ENCODE assay signal across 8 cellular contexts in genomic region chr4:77862478-77863216, GRCh38. TPM values are rescaled to one million over a fixed set of nuclear protein-coding genes. Genes with fewer than 3 reads are reported as not detected.
DNase-seq lines count a peak whose midpoint lies in the region; ATAC-seq and TF ChIP-seq lines count a peak whose summit lies in the region.

TSS of gene MRPL1 (plus strand) at chr4:77862830. CDS start at chr4:77862849, 19 bp downstream.

- peak within 1 kb of the TSS; percentile 97 for H2AFZ ChIP-seq in parathyroid adenoma

- H3K4me3 ChIP-seq in GM12865 (ENCODE audit: low read depth, low read length) (peak within 1 kb of the TSS; percentile 98), parathyroid adenoma (ENCODE audit: low read depth, low read length) (peak within 1 kb of the TSS; percentile 79), tibial nerve (peak within 1 kb of the TSS; percentile 51 to 81 (median 60))

- peak; percentile 84 to 95 for TF ChIP-seq EP300 in tibial nerve (IDR thresholded peaks at IDR 0.05)

- H3K27me3 ChIP-seq in parathyroid adenoma (ENCODE audit: control insufficient read depth, insufficient read depth, low read length) (no peaks in the 10 kb centered on the region), tibial nerve (no peaks in the 10 kb centered on the region)

- H3K9me3 ChIP-seq in parathyroid adenoma (ENCODE audit: control insufficient read depth, low read length) (no peaks in the 10 kb centered on the region), tibial nerve (no peaks in the 10 kb centered on the region)

- H3K9me3 Mint-ChIP-seq in activated naive CD8-positive, alpha-beta T cell treated with anti-CD3 and anti-CD28 coated beads, Interleukin-2, amount 50 U/mL, for 24 hours = no peaks in the 10 kb centered on the region

- H3K4me1 ChIP-seq in parathyroid adenoma (no peaks in the 10 kb centered on the region), tibial nerve (peaks cover 0 to 22% (median 9%) of the 10 kb centered on the region in 4 donors)

- no peaks in the 10 kb centered on the region for H3K36me3 ChIP-seq in parathyroid adenoma (ENCODE audit: control insufficient read depth, insufficient read depth, low read length)
- peaks cover 0 to under 1% (median 0%) of the 10 kb centered on the region in 3 donors for H3K36me3 ChIP-seq in tibial nerve

- ATAC-seq in HG02763 (IDR thresholded peaks at IDR 0.05; ENCODE audit: unreplicated experiment) = peak; percentile 91
- ATAC-seq in activated naive CD8-positive, alpha-beta T cell treated with anti-CD3 and anti-CD28 coated beads, Interleukin-2, amount 50 U/mL, for 24 hours = peak; percentile 85
- peak; percentile 98 for ATAC-seq in Right ventricle myocardium superior (ENCODE audit: poor library complexity)

- H3K79me2 ChIP-seq in parathyroid adenoma = no peaks in the 10 kb centered on the region

- 0 to 1% methylated on average over 33 of the region's 33 CpGs for WGBS in tibial nerve, 2 donors

- H3K27ac Mint-ChIP-seq in activated naive CD8-positive, alpha-beta T cell treated with anti-CD3 and anti-CD28 coated beads, Interleukin-2, amount 50 U/mL, for 24 hours = peak within 1 kb of the TSS; percentile 100

- H3K27me3 Mint-ChIP-seq in activated naive CD8-positive, alpha-beta T cell treated with anti-CD3 and anti-CD28 coated beads, Interleukin-2, amount 50 U/mL, for 24 hours = peaks cover 3% of the 10 kb centered on the region

- peak within 1 kb of the TSS; percentile 95 for H3K4me3 Mint-ChIP-seq in activated naive CD8-positive, alpha-beta T cell treated with anti-CD3 and anti-CD28 coated beads, Interleukin-2, amount 50 U/mL, for 24 hours

- H3K27ac ChIP-seq in parathyroid adenoma (peak within 1 kb of the TSS; percentile 98), tibial nerve (peak within 1 kb of the TSS; percentile 87 to 99 (median 91))

- intact Hi-C loops in Right ventricle myocardium superior (cut with DNase I) = loop anchor here (2.0 kb wide), 1 partner anchor 44 kb away; the partner anchor contains the start of gene CNOT6L

- peaks cover 68% of the 10 kb centered on the region for H3K4me1 Mint-ChIP-seq in activated naive CD8-positive, alpha-beta T cell treated with anti-CD3 and anti-CD28 coated beads, Interleukin-2, amount 50 U/mL, for 24 hours

- TF ChIP-seq CTCF in GM12865 (IDR thresholded peaks at IDR 0.05; ENCODE audit: insufficient read depth, low read depth, low read length, missing control alignments) (no peak), parathyroid adenoma (IDR thresholded peaks at IDR 0.05) (no peak), tibial nerve (IDR thresholded peaks at IDR 0.05) (peak in 1 of 5 experiments; percentile 38)

- DNase-seq in GM12865 (ENCODE audit: low read depth) (peak; percentile 96), NCI-H1417 treated with DMSO at 0.1 percent for 48 hours (lab: John Stamatoyannopoulos, UW) (peak; percentile 79), SW480 (ENCODE audit: low spot score) (peak; percentile 96), Right ventricle myocardium superior (peak; percentile 92), tibial nerve (ENCODE audit: low spot score in 2 of 2) (peak; percentile 82 to 90)
- DNase-seq in activated naive CD8-positive, alpha-beta T cell treated with anti-CD3 and anti-CD28 coated beads, Interleukin-2, amount 50 U/mL, for 24 hours = peak; percentile 86

- peak within 1 kb of the TSS; percentile 61 for H3K4me2 ChIP-seq in parathyroid adenoma (ENCODE audit: low read length)

- peaks cover 30% of the 10 kb centered on the region for H3K36me3 Mint-ChIP-seq in activated naive CD8-positive, alpha-beta T cell treated with anti-CD3 and anti-CD28 coated beads, Interleukin-2, amount 50 U/mL, for 24 hours (ENCODE audit: low read depth)

- peak in 1 of 2 donors; percentile 51 for TF ChIP-seq POLR2A in tibial nerve (IDR thresholded peaks at IDR 0.05)

- peak within 1 kb of the TSS; percentile 57 for H3K9ac ChIP-seq in parathyroid adenoma

RNA-seq across cellular contexts. Expression of gene MRPL1, which starts in this region (rescaled TPM):
- total RNA-seq in Right ventricle myocardium superior (44.8 TPM), tibial nerve (10 to 100 TPM; 21.0 to 32.3 (median 26.9) TPM)

Comparison
In these comparisons a context has a peak if more than half of its experiments do, and no peak if none do; other contexts are left out.
1. Peak in every context shown above with its lines: DNase-seq, ATAC-seq, H3K4me3 ChIP-seq and H3K27ac ChIP-seq.